ENCODE assay signal across 1 cellular context in the genomic region with DNA sequence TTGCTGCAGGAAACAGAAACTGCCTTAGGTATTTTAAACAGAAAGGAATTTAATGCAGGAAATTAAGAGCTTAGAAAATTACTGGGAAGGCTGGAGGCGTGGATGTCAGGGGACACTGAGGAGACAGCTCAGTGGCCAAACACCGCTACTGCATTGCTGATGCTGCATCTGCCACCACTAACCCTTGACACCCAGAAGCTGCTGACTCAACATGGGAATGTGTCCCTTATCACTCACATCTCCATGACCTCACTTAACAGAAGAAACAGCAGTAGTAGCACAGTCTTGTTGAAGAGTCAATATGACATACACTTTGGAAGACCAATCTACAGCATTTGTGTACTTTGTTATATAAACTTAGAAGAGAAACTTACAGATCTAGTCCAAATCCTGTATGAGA.
TF ChIP-seq lines count a peak whose summit lies in the region.

No MANE protein-coding gene starts in this region.

TF ChIP-seq in HCT116, 20 proteins besides CTCF, POLR2A, EP300 and RAD21:
- TF ChIP-seq, protein P1, sequence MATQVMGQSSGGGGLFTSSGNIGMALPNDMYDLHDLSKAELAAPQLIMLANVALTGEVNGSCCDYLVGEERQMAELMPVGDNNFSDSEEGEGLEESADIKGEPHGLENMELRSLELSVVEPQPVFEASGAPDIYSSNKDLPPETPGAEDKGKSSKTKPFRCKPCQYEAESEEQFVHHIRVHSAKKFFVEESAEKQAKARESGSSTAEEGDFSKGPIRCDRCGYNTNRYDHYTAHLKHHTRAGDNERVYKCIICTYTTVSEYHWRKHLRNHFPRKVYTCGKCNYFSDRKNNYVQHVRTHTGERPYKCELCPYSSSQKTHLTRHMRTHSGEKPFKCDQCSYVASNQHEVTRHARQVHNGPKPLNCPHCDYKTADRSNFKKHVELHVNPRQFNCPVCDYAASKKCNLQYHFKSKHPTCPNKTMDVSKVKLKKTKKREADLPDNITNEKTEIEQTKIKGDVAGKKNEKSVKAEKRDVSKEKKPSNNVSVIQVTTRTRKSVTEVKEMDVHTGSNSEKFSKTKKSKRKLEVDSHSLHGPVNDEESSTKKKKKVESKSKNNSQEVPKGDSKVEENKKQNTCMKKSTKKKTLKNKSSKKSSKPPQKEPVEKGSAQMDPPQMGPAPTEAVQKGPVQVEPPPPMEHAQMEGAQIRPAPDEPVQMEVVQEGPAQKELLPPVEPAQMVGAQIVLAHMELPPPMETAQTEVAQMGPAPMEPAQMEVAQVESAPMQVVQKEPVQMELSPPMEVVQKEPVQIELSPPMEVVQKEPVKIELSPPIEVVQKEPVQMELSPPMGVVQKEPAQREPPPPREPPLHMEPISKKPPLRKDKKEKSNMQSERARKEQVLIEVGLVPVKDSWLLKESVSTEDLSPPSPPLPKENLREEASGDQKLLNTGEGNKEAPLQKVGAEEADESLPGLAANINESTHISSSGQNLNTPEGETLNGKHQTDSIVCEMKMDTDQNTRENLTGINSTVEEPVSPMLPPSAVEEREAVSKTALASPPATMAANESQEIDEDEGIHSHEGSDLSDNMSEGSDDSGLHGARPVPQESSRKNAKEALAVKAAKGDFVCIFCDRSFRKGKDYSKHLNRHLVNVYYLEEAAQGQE (IDR thresholded peaks at IDR 0.05; ENCODE audit: low read depth), result no peak
- TF ChIP-seq JUND (IDR thresholded peaks at IDR 0.05) (no peak), SRF (IDR thresholded peaks at IDR 0.05; ENCODE audit: low read depth) (no peak), ZNF274 (IDR thresholded peaks at IDR 0.05; ENCODE audit: low read depth, low read length) (no peak), CEBPB (IDR thresholded peaks at IDR 0.05; ENCODE audit: low read depth) (no peak)
